11 cellular contexts compared by ENCODE assay signal in the genomic region with DNA sequence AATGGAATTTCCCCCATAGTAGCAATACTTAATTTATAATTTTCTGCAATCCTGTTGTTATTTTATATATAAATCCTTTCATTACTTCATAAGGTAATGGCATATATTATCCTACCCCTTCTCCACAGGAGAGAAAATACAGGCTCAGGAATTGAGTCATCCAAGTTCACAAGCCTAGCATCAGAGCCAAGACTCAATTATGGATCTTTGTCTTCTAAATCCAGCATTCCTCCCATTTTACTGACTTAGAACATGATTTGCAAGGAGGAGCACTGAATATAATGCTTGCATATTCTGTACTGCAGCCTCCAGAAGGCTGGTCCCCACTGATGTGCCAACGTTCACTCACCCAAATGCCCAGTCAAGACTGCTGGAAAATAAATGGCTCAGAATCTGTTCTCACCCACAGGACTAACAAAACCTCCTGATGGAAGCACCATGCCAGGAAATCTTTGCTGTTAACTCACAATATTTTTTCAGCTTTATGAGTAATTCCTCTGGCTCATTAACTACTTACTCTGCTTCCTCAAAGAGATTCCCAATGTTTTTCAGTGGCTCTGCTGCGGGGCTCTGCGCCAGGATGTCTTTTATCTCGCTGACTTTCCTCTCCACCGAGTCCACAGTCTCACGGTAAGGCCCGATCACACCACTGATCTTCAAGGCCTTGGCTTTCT. TPM values are rescaled to one million over a fixed set of nuclear protein-coding genes. Genes with fewer than 3 reads are reported as not detected.
A peak's percentile ranks its signal among the peaks of the same experiment; 100 is the strongest.
DNase-seq lines count a peak whose midpoint lies in the region; ATAC-seq and TF ChIP-seq lines count a peak whose summit lies in the region.
"Had no signal": no experiment of that assay in that cellular context is flagged by ENCODE, and none has a peak within 500 bp of the region (broad histone marks: within the 10 kb centered on the region; RNA-seq: fewer than 3 reads in every experiment).

No MANE protein-coding gene starts in this region.

- TF ChIP-seq POLR2A in adrenal gland (IDR thresholded peaks at IDR 0.05): no peak

- DNase-seq in AG08396 (ENCODE audit: low spot score): peak; percentile 29
- peak in 6 of 7 donors; percentile 67 to 86 (median 69) for DNase-seq in adrenal gland
- peak; percentile 57 for DNase-seq in glomerular endothelial cell (ENCODE audit: extremely low read depth, low read depth, low spot score)
- DNase-seq in progenitor cell of endocrine pancreas (ENCODE audit: low spot score, unreplicated experiment): no peak
- DNase-seq in activated naive CD8-positive, alpha-beta T cell treated with anti-CD3 and anti-CD28 coated beads for 36 hours: no peak
- no peak for DNase-seq in DMS79 treated with DMSO at 0.1 percent for 48 hours (lab: John Stamatoyannopoulos, UW)
- no peak for DNase-seq in NCI-H82 (lab: John Stamatoyannopoulos, UW)
- DNase-seq: activated CD4-positive, alpha-beta T cell treated with anti-CD3 and anti-CD28 coated beads for 1 hour; CD4-positive, CD25-positive, alpha-beta regulatory T cell; NCI-H510A had no signal

- H3K27ac Mint-ChIP-seq in progenitor cell of endocrine pancreas: peak overlapping the region; percentile 22
- H3K27ac Mint-ChIP-seq in activated naive CD8-positive, alpha-beta T cell treated with anti-CD3 and anti-CD28 coated beads for 36 hours: no peak overlapping the region
- H3K27ac Mint-ChIP-seq: CD4-positive, CD25-positive, alpha-beta regulatory T cell had no signal

- H3K27me3 Mint-ChIP-seq in progenitor cell of endocrine pancreas: no peaks in the 10 kb centered on the region
- H3K27me3 Mint-ChIP-seq in activated naive CD8-positive, alpha-beta T cell treated with anti-CD3 and anti-CD28 coated beads for 36 hours: no peaks in the 10 kb centered on the region
- H3K27me3 Mint-ChIP-seq: CD4-positive, CD25-positive, alpha-beta regulatory T cell had no signal

- no peaks in the 10 kb centered on the region for H3K4me1 Mint-ChIP-seq in progenitor cell of endocrine pancreas (ENCODE audit: low read depth)
- peaks cover 1% of the 10 kb centered on the region for H3K4me1 Mint-ChIP-seq in activated naive CD8-positive, alpha-beta T cell treated with anti-CD3 and anti-CD28 coated beads for 36 hours
- H3K4me1 Mint-ChIP-seq: CD4-positive, CD25-positive, alpha-beta regulatory T cell had no signal

- no peak for TF ChIP-seq CTCF in adrenal gland (IDR thresholded peaks at IDR 0.05)
- no peak for TF ChIP-seq CTCF in progenitor cell of endocrine pancreas (IDR thresholded peaks at IDR 0.05; ENCODE audit: unreplicated experiment)

- no peaks in the 10 kb centered on the region for H3K36me3 ChIP-seq in adrenal gland (replicated peaks in 1 of 2)

- H3K4me3 ChIP-seq in adrenal gland: no peak overlapping the region

- H3K27me3 ChIP-seq in adrenal gland: no peaks in the 10 kb centered on the region

- H3K9me3 Mint-ChIP-seq in progenitor cell of endocrine pancreas (ENCODE audit: low read depth): no peaks in the 10 kb centered on the region
- no peaks in the 10 kb centered on the region for H3K9me3 Mint-ChIP-seq in activated naive CD8-positive, alpha-beta T cell treated with anti-CD3 and anti-CD28 coated beads for 36 hours
- H3K9me3 Mint-ChIP-seq: CD4-positive, CD25-positive, alpha-beta regulatory T cell had no signal

- intact Hi-C loops in adrenal gland (cut with DNase I): no loop called here

- H3K27ac ChIP-seq in adrenal gland: peak overlapping the region; percentile 1 to 85 (median 57)

- no peaks in the 10 kb centered on the region for H3K9me3 ChIP-seq in adrenal gland (replicated peaks in 1 of 3)

- 28 to 52% (median 33%) methylated on average over 7 of the region's 7 CpGs for WGBS in adrenal gland, 4 donors

- peaks cover 35% of the 10 kb centered on the region for H3K36me3 Mint-ChIP-seq in progenitor cell of endocrine pancreas (ENCODE audit: insufficient read depth)
- no peaks in the 10 kb centered on the region for H3K36me3 Mint-ChIP-seq in activated naive CD8-positive, alpha-beta T cell treated with anti-CD3 and anti-CD28 coated beads for 36 hours

- ATAC-seq in GM21825 (IDR thresholded peaks at IDR 0.05; ENCODE audit: unreplicated experiment): no peak

- peaks cover 8 to 27% of the 10 kb centered on the region in 2 donors for H3K4me1 ChIP-seq in adrenal gland (replicated peaks in 1 of 2)

- H3K4me3 Mint-ChIP-seq in progenitor cell of endocrine pancreas (ENCODE audit: low read depth): no peak overlapping the region
- H3K4me3 Mint-ChIP-seq in activated naive CD8-positive, alpha-beta T cell treated with anti-CD3 and anti-CD28 coated beads for 36 hours: no peak overlapping the region
- H3K4me3 Mint-ChIP-seq: CD4-positive, CD25-positive, alpha-beta regulatory T cell had no signal

RNA-seq across cellular contexts. Expression of a gene that starts 48.6 kb away (rescaled TPM):
- total RNA-seq in adrenal gland: 100 to 1,000 TPM in 7 of 8 donors, 10 to 100 TPM in 1; 72.4 to 616 (median 155) TPM
- polyA plus RNA-seq in adrenal gland: 100 to 1,000 TPM in 1 of 3 donors, 10 to 100 TPM in 2; 21.6 to 372 (median 26.4) TPM
- 53.0 and 141 TPM in 2 replicates for total RNA-seq in glomerular endothelial cell
- 75.7 and 80.0 TPM in 2 replicates for total RNA-seq in progenitor cell of endocrine pancreas
- 100 to 1,000 TPM; 121 to 128 TPM for total RNA-seq in activated naive CD8-positive, alpha-beta T cell treated with anti-CD3 and anti-CD28 coated beads for 36 hours

Comparison
In these comparisons a context has a peak if more than half of its experiments do, and no peak if none do; other contexts are left out.
1. DNase-seq: peak in AG08396 (single experiment), adrenal gland (6 of 7) and glomerular endothelial cell (single experiment); none in progenitor cell of endocrine pancreas (single experiment), activated naive CD8-positive, alpha-beta T cell treated with anti-CD3 and anti-CD28 coated beads for 36 hours (single experiment), DMS79 treated with DMSO at 0.1 percent for 48 hours (single experiment) and NCI-H82 (single experiment).